In the genomic region with DNA sequence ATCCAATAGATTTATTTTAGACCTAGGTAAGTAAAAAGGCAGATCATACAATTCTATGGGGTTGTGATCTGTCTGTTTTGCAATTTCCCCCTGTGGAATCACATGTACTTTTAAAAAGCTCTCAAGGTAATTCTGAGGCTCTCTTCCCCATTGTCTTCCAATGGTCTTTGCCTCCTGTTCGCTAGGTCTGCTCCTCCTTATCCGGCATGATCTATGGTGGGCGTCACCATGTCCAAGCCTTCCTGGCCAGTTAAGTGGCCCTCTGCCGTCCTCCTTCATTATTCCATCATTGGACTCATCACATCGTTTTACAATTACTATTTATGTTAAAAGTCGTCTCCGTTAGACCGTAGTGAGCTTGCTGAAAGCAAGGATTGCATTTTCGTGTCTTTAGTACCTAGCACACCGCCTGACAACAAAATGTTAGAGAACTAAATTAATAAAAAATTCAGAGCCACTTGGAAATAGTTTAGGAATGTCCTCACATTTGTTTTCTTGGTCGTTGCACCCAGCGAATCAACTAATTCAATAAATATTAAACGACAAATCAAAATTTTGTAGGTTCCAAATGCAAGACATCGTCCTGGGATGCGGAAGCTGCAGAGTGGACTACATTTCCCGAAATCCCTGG, we compare ENCODE assay signal across 8 cellular contexts. TPM values are rescaled to one million over a fixed set of nuclear protein-coding genes. Genes with fewer than 3 reads are reported as not detected.
DNase-seq lines count a peak whose midpoint lies in the region; ATAC-seq and TF ChIP-seq lines count a peak whose summit lies in the region.

No MANE protein-coding gene starts in this region.

- ATAC-seq in HG02763 (IDR thresholded peaks at IDR 0.05; ENCODE audit: unreplicated experiment), result no peak

- H2BK12ac ChIP-seq in H9 (ENCODE audit: insufficient read length, low read depth, low read length), result no peak overlapping the region

- WGBS in H9 (ENCODE audit: extremely low coverage, insufficient read length, low lambda C conversion rate), result no CpG with 5 or more reads among the region's 16 CpGs
- 10 to 15% (median 12%) methylated on average over 16 of the region's 16 CpGs for WGBS in spleen, 5 donors

- H3K27ac Mint-ChIP-seq in H9, result peak overlapping the region in 1 of 3 experiments; percentile 81; a peak in 1 of 7 replicates

- H3K27me3 Mint-ChIP-seq in H9 (ENCODE audit: low read depth), result no peaks in the 10 kb centered on the region

- DNase-seq in DMS79 (lab: John Stamatoyannopoulos, UW) (peak; percentile 39), H9 (peak; percentile 57), NCI-H748 (lab: John Stamatoyannopoulos, UW; ENCODE audit: unreplicated experiment) (peak; percentile 89), amniotic epithelial cell (ENCODE audit: low read depth) (peak; percentile 32), spleen (no peak), hippocampal formation (lab: John Stamatoyannopoulos, UW) (no peak)

- H3K27ac ChIP-seq in H9 (ENCODE audit: insufficient read length, low read depth, low read length), result no peak overlapping the region
- H3K27ac ChIP-seq in iPS-20b (ENCODE audit: low read length), result no peak overlapping the region
- peak overlapping the region; percentile 83 to 98 (median 96) for H3K27ac ChIP-seq in spleen

- H3K4me1 ChIP-seq in H9 (ENCODE audit: insufficient read depth, low read length) (no peaks in the 10 kb centered on the region; the same call in 1 of the 2 replicates), iPS-20b (ENCODE audit: insufficient read depth, low read length) (peaks cover 5% of the 10 kb centered on the region; the same call in 1 of the 2 replicates), spleen (peaks cover 6 to 35% (median 22%) of the 10 kb centered on the region in 6 donors)

- H4K91ac ChIP-seq in H9 (ENCODE audit: insufficient read length, low read depth, low read length), result no peak overlapping the region

- peaks cover 18% of the 10 kb centered on the region for H3K23me2 ChIP-seq in H9 (ENCODE audit: insufficient read length, low read depth, low read length, poor library complexity, severe bottlenecking)

- H3K9me3 Mint-ChIP-seq in H9, result no peaks in the 10 kb centered on the region

- no peak for TF ChIP-seq POLR2A in spleen (IDR thresholded peaks at IDR 0.05)

- H3T11ph ChIP-seq in H9 (ENCODE audit: low read length), result no peak overlapping the region

- no peak overlapping the region for H2BK5ac ChIP-seq in H9 (ENCODE audit: insufficient read length, low read length)

- H3K36me3 ChIP-seq in iPS-20b (ENCODE audit: insufficient read depth, low read depth, low read length) (no peaks in the 10 kb centered on the region), spleen (no peaks in the 10 kb centered on the region)

- no peaks in the 10 kb centered on the region for H4K20me1 ChIP-seq in H9 (ENCODE audit: control insufficient read depth, insufficient read depth, insufficient read length)

- peak overlapping the region; percentile 92 for H3K4me2 ChIP-seq in H9 (ENCODE audit: insufficient read depth, insufficient read length, low read length)

- intact Hi-C loops in spleen (cut with DNase I; ENCODE audit: low total_unique reads), result no loop called here

- no peak overlapping the region for H4K5ac ChIP-seq in H9 (ENCODE audit: insufficient read length, low read depth, low read length)

- H3K4ac ChIP-seq in H9 (ENCODE audit: low read depth, low read length), result no peak overlapping the region

- TF ChIP-seq CTCF in H9 (conservative IDR thresholded peaks at IDR 0.05) (no peak), spleen (IDR thresholded peaks at IDR 0.05 in 8 of 11, conservative IDR thresholded peaks at IDR 0.05 in 3 of 11) (no peak)

- no peaks in the 10 kb centered on the region for H3K79me1 ChIP-seq in H9 (ENCODE audit: insufficient read depth, low read depth, low read length, poor library complexity, severe bottlenecking)

- no peaks in the 10 kb centered on the region for H3K9me3 ChIP-seq in H9 (ENCODE audit: control insufficient read depth, low read depth, low read length)
- no peaks in the 10 kb centered on the region for H3K9me3 ChIP-seq in iPS-20b (ENCODE audit: insufficient read depth, low read depth, low read length)
- no peaks in the 10 kb centered on the region for H3K9me3 ChIP-seq in spleen

- H3K9ac ChIP-seq in H9 (ENCODE audit: extremely low read depth, insufficient read length, low read length) (peak overlapping the region; percentile 16), iPS-20b (ENCODE audit: low read depth, low read length) (no peak overlapping the region)

- no peaks in the 10 kb centered on the region for H3K27me3 ChIP-seq in H9 (ENCODE audit: insufficient read depth, low read length)
- H3K27me3 ChIP-seq in iPS-20b (ENCODE audit: insufficient read depth, low read length), result peaks cover 5% of the 10 kb centered on the region; the same call in 1 of the 2 replicates
- H3K27me3 ChIP-seq in spleen (replicated peaks in 1 of 7), result no peaks in the 10 kb centered on the region

- no peak overlapping the region for H3K18ac ChIP-seq in H9 (ENCODE audit: insufficient read length, low read depth, low read length)

- H3K79me2 ChIP-seq in H9 (ENCODE audit: insufficient read depth, low read length), result peaks cover 1% of the 10 kb centered on the region; the same call in 1 of the 2 replicates

- H3K4me3 Mint-ChIP-seq in H9, result peak overlapping the region; percentile 76 to 95

- H3K23ac ChIP-seq in H9 (ENCODE audit: insufficient read length, low read depth, low read length), result no peak overlapping the region

- H3K4me3 ChIP-seq in iPS-20b (ENCODE audit: low read length), result peak overlapping the region; percentile 90
- peak overlapping the region; percentile 57 to 79 (median 72) for H3K4me3 ChIP-seq in spleen

- H2AFZ ChIP-seq in H9 (ENCODE audit: low read length), result peak overlapping the region; percentile 9

- H2BK20ac ChIP-seq in H9 (ENCODE audit: low read depth, low read length, poor library complexity, severe bottlenecking), result no peak overlapping the region

- H3K14ac ChIP-seq in H9 (ENCODE audit: insufficient read depth, low read length), result no peak overlapping the region

- no peak overlapping the region for H3K56ac ChIP-seq in H9 (ENCODE audit: insufficient read length, low read depth, low read length)

- H3K4me1 Mint-ChIP-seq in H9, result peaks cover 16 to 17% of the 10 kb centered on the region in 2 experiments

- no peak overlapping the region for H2BK15ac ChIP-seq in H9 (ENCODE audit: low read depth, low read length)

- no peak overlapping the region for H2AK5ac ChIP-seq in H9 (ENCODE audit: insufficient read length, low read length)

- no peaks in the 10 kb centered on the region for H3K36me3 Mint-ChIP-seq in H9 (ENCODE audit: insufficient read depth in 1 of 3, low read depth in 3 of 3)

- no peak overlapping the region for H4K8ac ChIP-seq in H9 (replicated peaks; ENCODE audit: insufficient read length, low read depth, low read length)

- no peak overlapping the region for H2BK120ac ChIP-seq in H9 (ENCODE audit: low read depth, low read length, poor library complexity, severe bottlenecking)

RNA-seq across cellular contexts. Expression of a gene that starts 2.2 kb away (rescaled TPM):
- total RNA-seq in H9 (2021) (8.4 and 11.6 TPM in 2 replicates), spleen (10 to 100 TPM; 27.6 to 51.1 (median 34.8) TPM)
- 1 to 10 TPM; 6.5 to 8.1 (median 7.7) TPM for polyA plus RNA-seq in spleen

Comparison
In these comparisons a context has a peak if more than half of its experiments do, and no peak if none do; other contexts are left out.
1. DNase-seq: peak in DMS79 (single experiment), H9 (single experiment), NCI-H748 (single experiment) and amniotic epithelial cell (single experiment); none in spleen (single experiment) and hippocampal formation (0 of 2).
2. H3K27ac ChIP-seq: peak in spleen (8 of 8); none in H9 (single experiment) and iPS-20b (single experiment).